ENCODE assay signal across 10 cellular contexts in the genomic region with DNA sequence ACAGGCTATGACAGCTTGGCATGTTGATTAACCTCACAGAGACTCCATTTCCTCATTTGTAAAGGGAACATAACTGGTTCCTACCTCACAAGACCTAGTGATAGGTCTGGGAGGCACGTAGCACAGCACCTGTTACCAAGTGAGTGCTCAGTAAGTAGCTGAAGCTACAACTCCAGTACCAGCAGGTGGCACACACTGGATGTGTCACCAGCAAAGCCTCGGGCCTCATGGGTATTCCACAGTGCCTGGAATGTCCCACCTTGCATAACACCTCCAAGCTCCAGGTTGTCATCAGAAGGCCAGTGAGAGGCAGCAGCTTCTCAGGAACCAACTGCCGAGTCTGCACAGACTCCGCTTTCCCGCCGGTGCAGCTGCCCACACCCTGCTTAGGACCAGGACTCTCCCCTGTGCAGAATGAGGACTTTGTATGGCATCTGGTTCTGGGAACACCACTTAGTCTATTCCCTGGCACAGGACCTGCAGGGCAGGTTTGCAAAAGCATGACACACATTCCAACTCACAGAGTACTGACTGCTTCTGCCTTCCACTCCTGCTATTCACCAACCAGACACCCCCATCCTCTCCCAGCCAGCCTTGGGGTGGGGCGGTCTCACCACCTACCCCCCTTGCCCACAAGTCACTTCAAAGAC. TPM values are rescaled to one million over a fixed set of nuclear protein-coding genes. Genes with fewer than 3 reads are reported as not detected.
A peak's percentile ranks its signal among the peaks of the same experiment; 100 is the strongest.
DNase-seq lines count a peak whose midpoint lies in the region; ATAC-seq and FAIRE-seq lines count a peak whose summit lies in the region.
"Had no signal": no experiment of that assay in that cellular context is flagged by ENCODE, and none has a peak within 500 bp of the region (broad histone marks: within the 10 kb centered on the region; RNA-seq: fewer than 3 reads in every experiment).

No MANE protein-coding gene starts in this region.

- H3K4me3 Mint-ChIP-seq in stimulated activated effector memory CD8-positive, alpha-beta T cell treated with anti-CD3 and anti-CD28 coated beads, Interleukin-12 subunit alpha, Interleukin-12 subunit beta, amount 100 ng/mL, for 72 hours, result peak overlapping the region; percentile 89

- no peaks in the 10 kb centered on the region for H3K9me3 Mint-ChIP-seq in stimulated activated effector memory CD8-positive, alpha-beta T cell treated with anti-CD3 and anti-CD28 coated beads, Interleukin-12 subunit alpha, Interleukin-12 subunit beta, amount 100 ng/mL, for 72 hours

- peak overlapping the region; percentile 68 for H3K27ac Mint-ChIP-seq in stimulated activated effector memory CD8-positive, alpha-beta T cell treated with anti-CD3 and anti-CD28 coated beads, Interleukin-12 subunit alpha, Interleukin-12 subunit beta, amount 100 ng/mL, for 72 hours

- DNase-seq in activated CD8-positive, alpha-beta memory T cell treated with anti-CD3 and anti-CD28 coated beads for 24 hours, result peak; percentile 55
- no peak for DNase-seq in activated CD8-positive, alpha-beta memory T cell treated with anti-CD3 and anti-CD28 coated beads, Interleukin-2, amount 50 U/mL, for 48 hours
- DNase-seq in NAMALWA (ENCODE audit: low spot score) (peak; percentile 52), dermis blood vessel endothelial cell (peak; percentile 10), frontal cortex (ENCODE audit: low spot score in 2 of 2) (no peak), NCI-H2029 treated with DMSO at 0.1 percent for 48 hours (lab: John Stamatoyannopoulos, UW) (no peak)
- DNase-seq in stimulated activated effector memory CD8-positive, alpha-beta T cell treated with anti-CD3 and anti-CD28 coated beads, Interleukin-12 subunit alpha, Interleukin-12 subunit beta, amount 100 ng/mL, for 72 hours (ENCODE audit: low spot score in 2 of 2), result no peak
- DNase-seq: NCI-H2171 had no signal

- FAIRE-seq in frontal cortex (lab: Jason Lieb, UNC), result no peak

- peaks cover 77% of the 10 kb centered on the region for H3K4me1 Mint-ChIP-seq in stimulated activated effector memory CD8-positive, alpha-beta T cell treated with anti-CD3 and anti-CD28 coated beads, Interleukin-12 subunit alpha, Interleukin-12 subunit beta, amount 100 ng/mL, for 72 hours

- ATAC-seq in stimulated activated effector memory CD8-positive, alpha-beta T cell treated with anti-CD3 and anti-CD28 coated beads, Interleukin-12 subunit alpha, Interleukin-12 subunit beta, amount 100 ng/mL, for 72 hours, result no peak
- no peak for ATAC-seq in HG03045 (IDR thresholded peaks at IDR 0.05; ENCODE audit: unreplicated experiment)

- peaks cover 93% of the 10 kb centered on the region for H3K36me3 Mint-ChIP-seq in stimulated activated effector memory CD8-positive, alpha-beta T cell treated with anti-CD3 and anti-CD28 coated beads, Interleukin-12 subunit alpha, Interleukin-12 subunit beta, amount 100 ng/mL, for 72 hours

RNA-seq across cellular contexts. Expression of gene VDR, which starts 4.2 kb away (rescaled TPM):
- total RNA-seq in dermis blood vessel endothelial cell (under 0.01 and 0.47 TPM in 2 replicates), frontal cortex (not detected)
- total RNA-seq: cardiac muscle cell had no signal

Comparison
In these comparisons a context has a peak if more than half of its experiments do, and no peak if none do; other contexts are left out.
1. DNase-seq: peak in activated CD8-positive, alpha-beta memory T cell treated with anti-CD3 and anti-CD28 coated beads for 24 hours (single experiment), NAMALWA (single experiment) and dermis blood vessel endothelial cell (single experiment); none in activated CD8-positive, alpha-beta memory T cell treated with anti-CD3 and anti-CD28 coated beads, Interleukin-2, amount 50 U/mL, for 48 hours (single experiment), stimulated activated effector memory CD8-positive, alpha-beta T cell treated with anti-CD3 and anti-CD28 coated beads, Interleukin-12 subunit alpha, Interleukin-12 subunit beta, amount 100 ng/mL, for 72 hours (0 of 2), frontal cortex (0 of 2) and NCI-H2029 treated with DMSO at 0.1 percent for 48 hours (single experiment).